Comparison of ENCODE assay signal across 8 cellular contexts in the genomic region with DNA sequence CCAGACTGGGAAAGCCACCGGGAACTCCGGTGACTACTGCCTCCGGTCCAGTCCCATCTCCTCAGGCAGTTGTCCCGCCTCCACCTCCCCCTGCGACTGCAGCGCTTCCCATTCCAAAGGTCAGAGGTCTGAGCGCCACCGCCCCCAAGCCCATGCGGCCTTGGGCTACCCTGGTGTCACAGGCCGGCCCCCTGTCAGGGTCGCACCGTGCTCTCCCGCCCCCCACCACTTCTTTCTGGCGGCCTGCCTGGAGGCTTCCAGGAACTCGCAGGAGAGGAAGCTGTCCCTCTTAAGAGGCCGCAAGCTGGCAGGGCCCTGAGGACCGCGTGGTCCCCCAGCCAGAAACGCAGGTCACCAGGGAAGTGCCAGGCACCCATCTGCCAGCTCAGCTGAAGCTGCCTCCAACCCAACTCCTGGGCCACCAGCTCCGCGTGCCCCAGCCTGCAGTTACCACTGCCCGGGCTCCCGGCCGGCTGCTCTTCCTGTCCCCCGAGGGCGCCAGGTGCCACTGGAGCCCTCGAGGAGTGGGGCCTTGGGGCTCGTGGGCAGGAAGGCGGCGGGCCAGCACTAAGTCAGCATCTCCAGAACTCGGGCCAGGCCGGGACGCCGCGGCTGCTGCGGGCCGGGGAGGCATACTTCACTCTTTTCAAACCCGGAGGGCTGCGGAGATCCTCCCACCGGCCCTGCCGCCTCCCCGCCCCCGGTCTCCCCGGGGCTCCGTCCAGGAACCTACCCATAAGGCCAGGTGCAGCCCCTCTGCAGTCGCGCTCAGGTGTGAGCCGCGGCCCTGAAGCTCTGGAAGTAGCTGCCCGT.
DNase-seq lines count a peak whose midpoint lies in the region; ATAC-seq and TF ChIP-seq lines count a peak whose summit lies in the region.

No MANE protein-coding gene starts in this region.

- DNase-seq in NCI-H2171 (lab: John Stamatoyannopoulos, UW) (peak; percentile 69), activated gamma-delta T cell treated with Interleukin-2 at 50 U/mL for 16 hours (peak; percentile 39), glutamatergic neuron (peak; percentile 61), NCI-H446 treated with DMSO at 0.1 percent for 48 hours (lab: John Stamatoyannopoulos, UW) (no peak)

- H3K4me1 Mint-ChIP-seq in glutamatergic neuron (ENCODE audit: low read depth, unreplicated experiment), result peaks cover 48% of the 10 kb centered on the region

- peaks cover 24% of the 10 kb centered on the region for H3K27me3 ChIP-seq in neutrophil

- peak overlapping the region; percentile 93 for H3K4me3 Mint-ChIP-seq in glutamatergic neuron (ENCODE audit: unreplicated experiment)

- H3K27ac ChIP-seq in C4-2B, result peak overlapping the region; percentile 68
- H3K27ac ChIP-seq in neutrophil, result peak overlapping the region; percentile 8

- H3K27ac Mint-ChIP-seq in glutamatergic neuron (ENCODE audit: unreplicated experiment), result peak overlapping the region; percentile 85

- no peak for TF ChIP-seq CTCF in C4-2B (conservative IDR thresholded peaks at IDR 0.05)
- no peak for TF ChIP-seq CTCF in glutamatergic neuron (IDR thresholded peaks at IDR 0.05; ENCODE audit: partially characterized antibody, unreplicated experiment)
- TF ChIP-seq CTCF in neutrophil (IDR thresholded peaks at IDR 0.05), result no peak

- H3K9me3 Mint-ChIP-seq in glutamatergic neuron (ENCODE audit: unreplicated experiment), result peaks cover 22% of the 10 kb centered on the region

- H3K4me3 ChIP-seq in neutrophil (ENCODE audit: low read depth in 1 of 2, low read length in 1 of 2), result peak overlapping the region; percentile 38 to 55

- H3K27me3 Mint-ChIP-seq in glutamatergic neuron (ENCODE audit: unreplicated experiment), result peaks cover 20% of the 10 kb centered on the region

- peaks cover 44% of the 10 kb centered on the region for H3K36me3 ChIP-seq in neutrophil

- peaks cover 13 to 21% of the 10 kb centered on the region in 2 experiments for H3K4me1 ChIP-seq in neutrophil (ENCODE audit: control insufficient read depth in 1 of 2, insufficient read depth in 1 of 2, low read depth in 1 of 2, low read length in 1 of 2)

- no peaks in the 10 kb centered on the region for H3K9me3 ChIP-seq in neutrophil

- ATAC-seq in GM19452 (IDR thresholded peaks at IDR 0.05; ENCODE audit: unreplicated experiment) (peak; percentile 48), HG03139 (IDR thresholded peaks at IDR 0.05; ENCODE audit: unreplicated experiment) (no peak)

- H3K36me3 Mint-ChIP-seq in glutamatergic neuron (ENCODE audit: unreplicated experiment), result peaks cover 16% of the 10 kb centered on the region
